ENCODE assay signal across 1 cellular context in genomic region chr2:185187421-185187820, GRCh38.
TF ChIP-seq lines count a peak whose summit lies in the region.

No MANE protein-coding gene starts in this region.

TF ChIP-seq in GM23338, 12 proteins besides CTCF, POLR2A, EP300 and RAD21 (continued from another document):
- TF ChIP-seq REST (IDR thresholded peaks at IDR 0.05; ENCODE audit: unreplicated experiment) (no peak), CREB1 (CRISPR knock-in tag; IDR thresholded peaks at IDR 0.05; ENCODE audit: low read depth) (no peak), ZNF331 (CRISPR knock-in tag; IDR thresholded peaks at IDR 0.05; ENCODE audit: low read depth) (no peak), EZH2 (IDR thresholded peaks at IDR 0.05; ENCODE audit: low read depth, unreplicated experiment) (no peak), POLR2AphosphoS5 (IDR thresholded peaks at IDR 0.05; ENCODE audit: low read depth) (no peak), NANOG (IDR thresholded peaks at IDR 0.05; ENCODE audit: borderline replicate concordance) (no peak), ZNF114 (CRISPR knock-in tag; IDR thresholded peaks at IDR 0.05) (no peak), EZH2phosphoT487 (IDR thresholded peaks at IDR 0.05; ENCODE audit: unreplicated experiment) (no peak), STAT1 (IDR thresholded peaks at IDR 0.05; ENCODE audit: unreplicated experiment) (no peak)
- TF ChIP-seq, protein P1, sequence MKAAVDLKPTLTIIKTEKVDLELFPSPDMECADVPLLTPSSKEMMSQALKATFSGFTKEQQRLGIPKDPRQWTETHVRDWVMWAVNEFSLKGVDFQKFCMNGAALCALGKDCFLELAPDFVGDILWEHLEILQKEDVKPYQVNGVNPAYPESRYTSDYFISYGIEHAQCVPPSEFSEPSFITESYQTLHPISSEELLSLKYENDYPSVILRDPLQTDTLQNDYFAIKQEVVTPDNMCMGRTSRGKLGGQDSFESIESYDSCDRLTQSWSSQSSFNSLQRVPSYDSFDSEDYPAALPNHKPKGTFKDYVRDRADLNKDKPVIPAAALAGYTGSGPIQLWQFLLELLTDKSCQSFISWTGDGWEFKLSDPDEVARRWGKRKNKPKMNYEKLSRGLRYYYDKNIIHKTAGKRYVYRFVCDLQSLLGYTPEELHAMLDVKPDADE (IDR thresholded peaks at IDR 0.05): no peak
